1 cellular context compared by ENCODE assay signal in the genomic region with DNA sequence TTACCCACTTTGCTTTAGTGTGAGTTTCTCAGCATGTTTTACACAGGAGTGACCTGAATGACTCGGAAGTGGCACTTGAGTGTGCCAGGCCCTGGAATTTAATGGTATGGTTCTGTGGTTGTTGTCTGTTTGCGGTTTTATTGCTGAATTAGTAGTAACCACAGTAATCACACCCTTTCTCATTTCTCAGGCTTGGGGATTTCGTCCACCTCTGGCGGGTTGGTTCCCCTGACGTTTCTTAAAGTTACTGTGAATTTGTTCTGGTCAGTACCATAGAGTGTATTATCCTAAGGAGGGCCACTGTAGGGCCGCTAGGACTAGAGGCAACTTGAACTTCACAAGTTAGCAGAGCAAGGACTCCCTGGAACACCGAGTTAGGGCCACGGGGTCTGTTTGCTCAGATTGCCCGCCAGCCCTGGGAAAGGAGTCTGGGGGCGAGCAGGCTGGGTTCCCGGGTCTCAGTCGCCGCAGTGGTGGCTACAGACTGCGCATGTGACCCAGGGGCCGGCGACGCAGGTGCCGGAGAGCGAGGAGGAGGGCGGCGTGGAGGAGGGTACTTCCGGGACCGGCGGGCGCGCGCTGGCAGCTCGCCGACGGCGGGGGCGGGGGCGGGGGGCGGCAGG.
TF ChIP-seq lines count a peak whose summit lies in the region.

No MANE protein-coding gene starts in this region.

TF ChIP-seq in H1, 55 proteins besides CTCF, POLR2A, EP300 and RAD21:
- TF ChIP-seq MAX (IDR thresholded peaks at IDR 0.05) (peak; percentile 79), KDM1A (IDR thresholded peaks at IDR 0.05; ENCODE audit: borderline replicate concordance, low read length) (no peak), PHF8 (conservative IDR thresholded peaks at IDR 0.05; ENCODE audit: low read depth, low read length) (peak; percentile 70), TAF7 (optimal IDR thresholded peaks at IDR 0.05; ENCODE audit: borderline replicate concordance, low read depth, low read length) (peak; percentile 73), TBP (IDR thresholded peaks at IDR 0.05; ENCODE audit: low read depth, low read length) (peak; percentile 69; the same call in 1 of the 2 replicates), TAF1 (IDR thresholded peaks at IDR 0.05; ENCODE audit: low read depth, low read length) (peak; percentile 85), CHD1 (IDR thresholded peaks at IDR 0.05; ENCODE audit: low read depth, low read length) (no peak), YY1 (IDR thresholded peaks at IDR 0.05; ENCODE audit: low read depth, low read length) (no peak), USF2 (IDR thresholded peaks at IDR 0.05; ENCODE audit: low read length) (peak; percentile 53), ATF3 (IDR thresholded peaks at IDR 0.05; ENCODE audit: insufficient read depth, low read depth, low read length) (0 out of 2 replicates have a peak, but pooled peaks have one; percentile 24), BACH1 (IDR thresholded peaks at IDR 0.05; ENCODE audit: low read length) (no peak), SAP30 (IDR thresholded peaks at IDR 0.05; ENCODE audit: insufficient read depth, insufficient replicate concordance, low read length) (no peak), NANOG (IDR thresholded peaks at IDR 0.05; ENCODE audit: insufficient read depth, low read depth, low read length, poor library complexity, severe bottlenecking) (no peak), HDAC6 (IDR thresholded peaks at IDR 0.05; ENCODE audit: low read depth, low read length) (no peak), POLR2AphosphoS5 (IDR thresholded peaks at IDR 0.05; ENCODE audit: low read depth, low read length) (peak; percentile 66), E2F6 (IDR thresholded peaks at IDR 0.05) (peak; percentile 65), SIN3A (conservative IDR thresholded peaks at IDR 0.05 in 1 of 2, IDR thresholded peaks at IDR 0.05 in 1 of 2; ENCODE audit: low read depth in 1 of 2, low read length in 2 of 2) (0 out of 4 replicates have a peak, but pooled peaks of 1 of the 2 experiments have one; percentile 25)
TF ChIP-seq in H1: peak in this region for 10.
